ENCODE assay signal across 9 cellular contexts in the genomic region with DNA sequence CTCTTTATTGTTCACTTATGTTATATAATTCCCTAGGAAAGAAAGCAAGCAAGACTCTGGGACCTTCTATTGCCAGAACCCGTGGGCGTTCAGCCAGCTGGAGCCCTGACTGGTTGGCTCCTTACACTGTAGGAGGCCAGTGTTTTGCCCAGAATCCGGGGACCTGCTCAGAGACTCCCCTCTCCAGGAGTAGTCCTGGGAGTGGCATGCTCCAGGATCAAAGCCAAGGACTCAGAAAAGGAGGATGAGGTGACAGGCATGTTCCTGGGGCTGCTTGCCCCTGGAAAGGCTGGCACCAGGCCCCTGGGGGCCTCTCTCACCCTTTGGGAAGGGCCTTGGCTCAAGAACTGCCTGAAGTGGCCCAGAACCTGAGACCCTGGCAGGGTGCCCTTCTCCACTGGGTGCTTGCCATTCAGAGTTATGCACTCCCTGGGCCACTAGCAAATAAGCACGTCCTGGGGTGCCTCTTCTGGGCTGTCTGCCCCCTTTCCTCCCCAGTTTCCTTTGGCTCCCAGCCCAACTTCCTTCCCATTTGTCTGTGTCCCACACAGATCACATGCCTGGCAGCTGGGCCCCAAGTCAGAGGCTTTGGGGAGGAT. TPM values are rescaled to one million over a fixed set of nuclear protein-coding genes. Genes with fewer than 3 reads are reported as not detected.
DNase-seq lines count a peak whose midpoint lies in the region; ATAC-seq and TF ChIP-seq lines count a peak whose summit lies in the region.
"Had no signal": no experiment of that assay in that cellular context is flagged by ENCODE, and none has a peak within 500 bp of the region (broad histone marks: within the 10 kb centered on the region; RNA-seq: fewer than 3 reads in every experiment).

No MANE protein-coding gene starts in this region.

- TF ChIP-seq POLR2A in esophagus muscularis mucosa (IDR thresholded peaks at IDR 0.05; ENCODE audit: low read depth): no peak

- DNase-seq in AG20443 (ENCODE audit: low spot score) (peak; percentile 38), NCI-H2107 treated with DMSO at 0.1 percent for 48 hours (lab: John Stamatoyannopoulos, UW; ENCODE audit: unreplicated experiment) (peak; percentile 73), esophagus muscularis mucosa (ENCODE audit: extremely low spot score) (no peak), occipital lobe (lab: John Stamatoyannopoulos, UW) (peak; percentile 74), NCI-H187 (lab: John Stamatoyannopoulos, UW) (no peak)
- DNase-seq: CD8-positive, alpha-beta T cell had no signal

- TF ChIP-seq CTCF in esophagus muscularis mucosa (IDR thresholded peaks at IDR 0.05): no peak

- H3K27ac ChIP-seq in esophagus muscularis mucosa (replicated peaks in 1 of 4): peak overlapping the region; percentile 42 to 60 (median 54)

- intact Hi-C loops in esophagus muscularis mucosa (cut with DNase I): no loop called here

- no peaks in the 10 kb centered on the region for H3K9me3 ChIP-seq in esophagus muscularis mucosa

- TF ChIP-seq EP300 in esophagus muscularis mucosa (IDR thresholded peaks at IDR 0.05): no peak

- no peaks in the 10 kb centered on the region for H3K36me3 ChIP-seq in esophagus muscularis mucosa

- 12% methylated on average over 4 of the region's 4 CpGs for WGBS in esophagus muscularis mucosa

- peaks cover 22 to 30% (median 27%) of the 10 kb centered on the region in 4 donors for H3K4me1 ChIP-seq in esophagus muscularis mucosa

- no peak for ATAC-seq in GM21786 (IDR thresholded peaks at IDR 0.05; ENCODE audit: unreplicated experiment)
- no peak for ATAC-seq in HG03097 (IDR thresholded peaks at IDR 0.05; ENCODE audit: low FRiP score, unreplicated experiment)
- no peak for ATAC-seq in GM18873 (IDR thresholded peaks at IDR 0.05; ENCODE audit: low FRiP score, unreplicated experiment)
- ATAC-seq: CD8-positive, alpha-beta T cell had no signal

- H3K4me3 ChIP-seq in esophagus muscularis mucosa: no peak overlapping the region

- no peaks in the 10 kb centered on the region for H3K27me3 ChIP-seq in esophagus muscularis mucosa

RNA-seq across cellular contexts. Expression of gene KIF3C, which starts 19.5 kb away (rescaled TPM):
- total RNA-seq in esophagus muscularis mucosa (10 to 100 TPM in 2 of 4 donors, 1 to 10 TPM in 2; 6.6 to 14.3 (median 9.3) TPM), occipital lobe (94.2 TPM)

RNA-seq across cellular contexts. Expression of gene RAB10, which starts 32.0 kb away (rescaled TPM):
- total RNA-seq in esophagus muscularis mucosa (100 to 1,000 TPM in 2 of 4 donors, 10 to 100 TPM in 2; 91.0 to 106 (median 98.1) TPM), occipital lobe (162 TPM)

Comparison
In these comparisons a context has a peak if more than half of its experiments do, and no peak if none do; other contexts are left out.
1. DNase-seq: peak in AG20443 (single experiment), NCI-H2107 treated with DMSO at 0.1 percent for 48 hours (single experiment) and occipital lobe (single experiment); none in esophagus muscularis mucosa (single experiment) and NCI-H187 (0 of 2).